Comparison of ENCODE assay signal across 2 cellular contexts in genomic region chr14:84065811-84066210, GRCh38.
A peak's percentile ranks its signal among the peaks of the same experiment; 100 is the strongest.
TF ChIP-seq lines count a peak whose summit lies in the region.

No MANE protein-coding gene starts in this region.

TF ChIP-seq in HepG2, 621 proteins besides CTCF, POLR2A, EP300 and RAD21:
- TF ChIP-seq ZNF574 (CRISPR knock-in tag; IDR thresholded peaks at IDR 0.05), result no peak
- peak; percentile 79 for TF ChIP-seq CEBPB (IDR thresholded peaks at IDR 0.05; ENCODE audit: borderline replicate concordance, low read depth, low read length)

TF ChIP-seq in H1, 55 proteins besides CTCF, POLR2A, EP300 and RAD21:
- TF ChIP-seq NRF1 (IDR thresholded peaks at IDR 0.05; ENCODE audit: low read depth, low read length), result no peak
- no peak for TF ChIP-seq SP2 (IDR thresholded peaks at IDR 0.05; ENCODE audit: low read length)
- no peak for TF ChIP-seq HDAC2 (IDR thresholded peaks at IDR 0.05; ENCODE audit: borderline replicate concordance in 1 of 2, low read depth in 2 of 2, low read length in 2 of 2)
- TF ChIP-seq CEBPB (IDR thresholded peaks at IDR 0.05; ENCODE audit: low read depth, low read length), result peak; percentile 76; the same call in 1 of the 2 replicates
- TF ChIP-seq MAX (IDR thresholded peaks at IDR 0.05), result no peak
